1 cellular context compared by ENCODE assay signal in the genomic region with DNA sequence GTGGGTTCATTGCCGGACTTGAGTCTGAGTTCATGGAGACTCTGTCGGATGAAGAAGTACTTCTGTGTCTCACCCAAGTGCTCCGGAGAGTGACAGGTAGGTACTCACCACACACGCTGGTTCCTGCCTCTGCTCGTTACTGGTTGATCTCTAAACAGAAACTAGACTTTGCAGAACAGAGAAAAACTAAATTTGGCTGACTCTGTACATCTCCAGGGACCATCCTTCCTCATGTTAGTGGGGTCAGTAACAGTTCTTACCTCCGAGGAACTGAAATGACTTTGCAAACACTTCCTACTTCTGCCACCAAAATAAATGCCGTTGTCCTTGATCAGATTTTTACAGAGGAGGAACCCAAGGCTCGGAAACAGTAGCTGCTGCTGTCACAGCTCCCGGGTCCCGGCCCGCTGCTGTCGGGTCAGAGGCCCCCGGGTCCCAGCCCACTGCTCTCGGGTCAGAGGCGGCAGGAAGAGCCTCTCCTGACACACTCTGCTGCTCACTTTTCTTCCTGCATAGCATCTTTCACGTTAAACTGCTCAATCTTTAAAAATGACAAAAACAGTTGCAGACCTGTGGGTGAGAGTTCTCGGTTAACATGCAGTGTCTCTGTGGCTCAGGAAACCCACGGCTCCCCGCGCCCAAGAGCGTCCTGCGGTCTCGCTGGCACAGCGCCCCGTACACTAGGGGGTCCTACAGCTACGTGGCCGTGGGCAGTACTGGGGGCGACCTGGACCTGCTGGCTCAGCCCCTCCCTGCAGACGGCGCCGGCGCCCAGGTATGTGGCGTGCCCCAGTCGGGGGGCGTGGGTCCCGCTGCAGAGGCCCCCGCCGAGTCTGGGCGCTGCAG.
TF ChIP-seq lines count a peak whose summit lies in the region.

No MANE protein-coding gene starts in this region.

TF ChIP-seq in GM12878, 131 proteins besides CTCF, POLR2A, EP300 and RAD21 (continues in another document):
- TF ChIP-seq, protein P1, sequence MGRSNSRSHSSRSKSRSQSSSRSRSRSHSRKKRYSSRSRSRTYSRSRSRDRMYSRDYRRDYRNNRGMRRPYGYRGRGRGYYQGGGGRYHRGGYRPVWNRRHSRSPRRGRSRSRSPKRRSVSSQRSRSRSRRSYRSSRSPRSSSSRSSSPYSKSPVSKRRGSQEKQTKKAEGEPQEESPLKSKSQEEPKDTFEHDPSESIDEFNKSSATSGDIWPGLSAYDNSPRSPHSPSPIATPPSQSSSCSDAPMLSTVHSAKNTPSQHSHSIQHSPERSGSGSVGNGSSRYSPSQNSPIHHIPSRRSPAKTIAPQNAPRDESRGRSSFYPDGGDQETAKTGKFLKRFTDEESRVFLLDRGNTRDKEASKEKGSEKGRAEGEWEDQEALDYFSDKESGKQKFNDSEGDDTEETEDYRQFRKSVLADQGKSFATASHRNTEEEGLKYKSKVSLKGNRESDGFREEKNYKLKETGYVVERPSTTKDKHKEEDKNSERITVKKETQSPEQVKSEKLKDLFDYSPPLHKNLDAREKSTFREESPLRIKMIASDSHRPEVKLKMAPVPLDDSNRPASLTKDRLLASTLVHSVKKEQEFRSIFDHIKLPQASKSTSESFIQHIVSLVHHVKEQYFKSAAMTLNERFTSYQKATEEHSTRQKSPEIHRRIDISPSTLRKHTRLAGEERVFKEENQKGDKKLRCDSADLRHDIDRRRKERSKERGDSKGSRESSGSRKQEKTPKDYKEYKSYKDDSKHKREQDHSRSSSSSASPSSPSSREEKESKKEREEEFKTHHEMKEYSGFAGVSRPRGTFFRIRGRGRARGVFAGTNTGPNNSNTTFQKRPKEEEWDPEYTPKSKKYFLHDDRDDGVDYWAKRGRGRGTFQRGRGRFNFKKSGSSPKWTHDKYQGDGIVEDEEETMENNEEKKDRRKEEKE (IDR thresholded peaks at IDR 0.05) = no peak
- TF ChIP-seq GATAD2B (conservative IDR thresholded peaks at IDR 0.05; ENCODE audit: low read depth) (peak; percentile 93), NFXL1 (IDR thresholded peaks at IDR 0.05; ENCODE audit: borderline replicate concordance) (no peak), RBBP5 (conservative IDR thresholded peaks at IDR 0.05) (0 out of 2 replicates have a peak, but pooled peaks have one; percentile 43), CEBPB (IDR thresholded peaks at IDR 0.05; ENCODE audit: borderline replicate concordance in 1 of 2, low read depth in 2 of 2, low read length in 2 of 2) (no peak), BRCA1 (IDR thresholded peaks at IDR 0.05; ENCODE audit: low read depth, low read length) (no peak), CBX3 (IDR thresholded peaks at IDR 0.05; ENCODE audit: borderline replicate concordance, low read depth) (no peak), ESRRA (IDR thresholded peaks at IDR 0.05; ENCODE audit: low read length) (no peak; the same call in 1 of the 2 replicates), HDAC2 (IDR thresholded peaks at IDR 0.05) (no peak), IRF4 (IDR thresholded peaks at IDR 0.05; ENCODE audit: low read depth, low read length) (peak; percentile 97), ZBED1 (IDR thresholded peaks at IDR 0.05; ENCODE audit: borderline replicate concordance) (peak; percentile 94; the same call in 1 of the 2 replicates), SMAD5 (IDR thresholded peaks at IDR 0.05; ENCODE audit: low read depth) (peak; percentile 47; the same call in 1 of the 2 replicates), WRNIP1 (IDR thresholded peaks at IDR 0.05; ENCODE audit: borderline replicate concordance, low read depth, low read length) (no peak), DPF2 (IDR thresholded peaks at IDR 0.05) (peak; percentile 80; the same call in 1 of the 2 replicates), KLF5 (IDR thresholded peaks at IDR 0.05; ENCODE audit: partially characterized antibody) (no peak), RB1 (IDR thresholded peaks at IDR 0.05; ENCODE audit: borderline replicate concordance) (no peak), NFYA (IDR thresholded peaks at IDR 0.05; ENCODE audit: borderline replicate concordance, low read depth, low read length) (no peak), KAT2A (conservative IDR thresholded peaks at IDR 0.05; ENCODE audit: control insufficient read depth, low read depth, low read length) (no peak), RFX5 (IDR thresholded peaks at IDR 0.05; ENCODE audit: low read depth, low read length) (no peak), STAT3 (IDR thresholded peaks at IDR 0.05; ENCODE audit: low read depth, low read length) (no peak), CHD2 (IDR thresholded peaks at IDR 0.05; ENCODE audit: borderline replicate concordance, low read depth, low read length) (peak; percentile 64; the same call in 1 of the 2 replicates), MYB (IDR thresholded peaks at IDR 0.05; ENCODE audit: borderline replicate concordance, low read depth, low read length) (peak; percentile 81; the same call in 1 of the 2 replicates), YBX1 (IDR thresholded peaks at IDR 0.05) (no peak), SIX5 (IDR thresholded peaks at IDR 0.05; ENCODE audit: low read depth, low read length, severe bottlenecking) (no peak), YY1 (IDR thresholded peaks at IDR 0.05; ENCODE audit: low read depth, low read length) (no peak; the same call in 1 of the 2 replicates), BMI1 (IDR thresholded peaks at IDR 0.05; ENCODE audit: borderline replicate concordance) (no peak; the same call in 1 of the 2 replicates), ZSCAN29 (IDR thresholded peaks at IDR 0.05) (no peak), CREM (IDR thresholded peaks at IDR 0.05; ENCODE audit: low read depth) (peak; percentile 70)
- TF ChIP-seq, protein P2, sequence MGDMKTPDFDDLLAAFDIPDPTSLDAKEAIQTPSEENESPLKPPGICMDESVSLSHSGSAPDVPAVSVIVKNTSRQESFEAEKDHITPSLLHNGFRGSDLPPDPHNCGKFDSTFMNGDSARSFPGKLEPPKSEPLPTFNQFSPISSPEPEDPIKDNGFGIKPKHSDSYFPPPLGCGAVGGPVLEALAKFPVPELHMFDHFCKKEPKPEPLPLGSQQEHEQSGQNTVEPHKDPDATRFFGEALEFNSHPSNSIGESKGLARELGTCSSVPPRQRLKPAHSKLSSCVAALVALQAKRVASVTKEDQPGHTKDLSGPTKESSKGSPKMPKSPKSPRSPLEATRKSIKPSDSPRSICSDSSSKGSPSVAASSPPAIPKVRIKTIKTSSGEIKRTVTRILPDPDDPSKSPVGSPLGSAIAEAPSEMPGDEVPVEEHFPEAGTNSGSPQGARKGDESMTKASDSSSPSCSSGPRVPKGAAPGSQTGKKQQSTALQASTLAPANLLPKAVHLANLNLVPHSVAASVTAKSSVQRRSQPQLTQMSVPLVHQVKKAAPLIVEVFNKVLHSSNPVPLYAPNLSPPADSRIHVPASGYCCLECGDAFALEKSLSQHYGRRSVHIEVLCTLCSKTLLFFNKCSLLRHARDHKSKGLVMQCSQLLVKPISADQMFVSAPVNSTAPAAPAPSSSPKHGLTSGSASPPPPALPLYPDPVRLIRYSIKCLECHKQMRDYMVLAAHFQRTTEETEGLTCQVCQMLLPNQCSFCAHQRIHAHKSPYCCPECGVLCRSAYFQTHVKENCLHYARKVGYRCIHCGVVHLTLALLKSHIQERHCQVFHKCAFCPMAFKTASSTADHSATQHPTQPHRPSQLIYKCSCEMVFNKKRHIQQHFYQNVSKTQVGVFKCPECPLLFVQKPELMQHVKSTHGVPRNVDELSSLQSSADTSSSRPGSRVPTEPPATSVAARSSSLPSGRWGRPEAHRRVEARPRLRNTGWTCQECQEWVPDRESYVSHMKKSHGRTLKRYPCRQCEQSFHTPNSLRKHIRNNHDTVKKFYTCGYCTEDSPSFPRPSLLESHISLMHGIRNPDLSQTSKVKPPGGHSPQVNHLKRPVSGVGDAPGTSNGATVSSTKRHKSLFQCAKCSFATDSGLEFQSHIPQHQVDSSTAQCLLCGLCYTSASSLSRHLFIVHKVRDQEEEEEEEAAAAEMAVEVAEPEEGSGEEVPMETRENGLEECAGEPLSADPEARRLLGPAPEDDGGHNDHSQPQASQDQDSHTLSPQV (IDR thresholded peaks at IDR 0.05) = no peak
- TF ChIP-seq, protein P3, sequence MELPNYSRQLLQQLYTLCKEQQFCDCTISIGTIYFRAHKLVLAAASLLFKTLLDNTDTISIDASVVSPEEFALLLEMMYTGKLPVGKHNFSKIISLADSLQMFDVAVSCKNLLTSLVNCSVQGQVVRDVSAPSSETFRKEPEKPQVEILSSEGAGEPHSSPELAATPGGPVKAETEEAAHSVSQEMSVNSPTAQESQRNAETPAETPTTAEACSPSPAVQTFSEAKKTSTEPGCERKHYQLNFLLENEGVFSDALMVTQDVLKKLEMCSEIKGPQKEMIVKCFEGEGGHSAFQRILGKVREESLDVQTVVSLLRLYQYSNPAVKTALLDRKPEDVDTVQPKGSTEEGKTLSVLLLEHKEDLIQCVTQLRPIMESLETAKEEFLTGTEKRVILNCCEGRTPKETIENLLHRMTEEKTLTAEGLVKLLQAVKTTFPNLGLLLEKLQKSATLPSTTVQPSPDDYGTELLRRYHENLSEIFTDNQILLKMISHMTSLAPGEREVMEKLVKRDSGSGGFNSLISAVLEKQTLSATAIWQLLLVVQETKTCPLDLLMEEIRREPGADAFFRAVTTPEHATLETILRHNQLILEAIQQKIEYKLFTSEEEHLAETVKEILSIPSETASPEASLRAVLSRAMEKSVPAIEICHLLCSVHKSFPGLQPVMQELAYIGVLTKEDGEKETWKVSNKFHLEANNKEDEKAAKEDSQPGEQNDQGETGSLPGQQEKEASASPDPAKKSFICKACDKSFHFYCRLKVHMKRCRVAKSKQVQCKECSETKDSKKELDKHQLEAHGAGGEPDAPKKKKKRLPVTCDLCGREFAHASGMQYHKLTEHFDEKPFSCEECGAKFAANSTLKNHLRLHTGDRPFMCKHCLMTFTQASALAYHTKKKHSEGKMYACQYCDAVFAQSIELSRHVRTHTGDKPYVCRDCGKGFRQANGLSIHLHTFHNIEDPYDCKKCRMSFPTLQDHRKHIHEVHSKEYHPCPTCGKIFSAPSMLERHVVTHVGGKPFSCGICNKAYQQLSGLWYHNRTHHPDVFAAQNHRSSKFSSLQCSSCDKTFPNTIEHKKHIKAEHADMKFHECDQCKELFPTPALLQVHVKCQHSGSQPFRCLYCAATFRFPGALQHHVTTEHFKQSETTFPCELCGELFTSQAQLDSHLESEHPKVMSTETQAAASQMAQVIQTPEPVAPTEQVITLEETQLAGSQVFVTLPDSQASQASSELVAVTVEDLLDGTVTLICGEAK (IDR thresholded peaks at IDR 0.05; ENCODE audit: borderline replicate concordance) = no peak
- TF ChIP-seq, protein P4, sequence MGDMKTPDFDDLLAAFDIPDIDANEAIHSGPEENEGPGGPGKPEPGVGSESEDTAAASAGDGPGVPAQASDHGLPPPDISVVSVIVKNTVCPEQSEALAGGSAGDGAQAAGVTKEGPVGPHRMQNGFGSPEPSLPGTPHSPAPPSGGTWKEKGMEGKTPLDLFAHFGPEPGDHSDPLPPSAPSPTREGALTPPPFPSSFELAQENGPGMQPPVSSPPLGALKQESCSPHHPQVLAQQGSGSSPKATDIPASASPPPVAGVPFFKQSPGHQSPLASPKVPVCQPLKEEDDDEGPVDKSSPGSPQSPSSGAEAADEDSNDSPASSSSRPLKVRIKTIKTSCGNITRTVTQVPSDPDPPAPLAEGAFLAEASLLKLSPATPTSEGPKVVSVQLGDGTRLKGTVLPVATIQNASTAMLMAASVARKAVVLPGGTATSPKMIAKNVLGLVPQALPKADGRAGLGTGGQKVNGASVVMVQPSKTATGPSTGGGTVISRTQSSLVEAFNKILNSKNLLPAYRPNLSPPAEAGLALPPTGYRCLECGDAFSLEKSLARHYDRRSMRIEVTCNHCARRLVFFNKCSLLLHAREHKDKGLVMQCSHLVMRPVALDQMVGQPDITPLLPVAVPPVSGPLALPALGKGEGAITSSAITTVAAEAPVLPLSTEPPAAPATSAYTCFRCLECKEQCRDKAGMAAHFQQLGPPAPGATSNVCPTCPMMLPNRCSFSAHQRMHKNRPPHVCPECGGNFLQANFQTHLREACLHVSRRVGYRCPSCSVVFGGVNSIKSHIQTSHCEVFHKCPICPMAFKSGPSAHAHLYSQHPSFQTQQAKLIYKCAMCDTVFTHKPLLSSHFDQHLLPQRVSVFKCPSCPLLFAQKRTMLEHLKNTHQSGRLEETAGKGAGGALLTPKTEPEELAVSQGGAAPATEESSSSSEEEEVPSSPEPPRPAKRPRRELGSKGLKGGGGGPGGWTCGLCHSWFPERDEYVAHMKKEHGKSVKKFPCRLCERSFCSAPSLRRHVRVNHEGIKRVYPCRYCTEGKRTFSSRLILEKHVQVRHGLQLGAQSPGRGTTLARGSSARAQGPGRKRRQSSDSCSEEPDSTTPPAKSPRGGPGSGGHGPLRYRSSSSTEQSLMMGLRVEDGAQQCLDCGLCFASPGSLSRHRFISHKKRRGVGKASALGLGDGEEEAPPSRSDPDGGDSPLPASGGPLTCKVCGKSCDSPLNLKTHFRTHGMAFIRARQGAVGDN (IDR thresholded peaks at IDR 0.05) = no peak; the same call in 1 of the 2 replicates
- TF ChIP-seq, protein P5, sequence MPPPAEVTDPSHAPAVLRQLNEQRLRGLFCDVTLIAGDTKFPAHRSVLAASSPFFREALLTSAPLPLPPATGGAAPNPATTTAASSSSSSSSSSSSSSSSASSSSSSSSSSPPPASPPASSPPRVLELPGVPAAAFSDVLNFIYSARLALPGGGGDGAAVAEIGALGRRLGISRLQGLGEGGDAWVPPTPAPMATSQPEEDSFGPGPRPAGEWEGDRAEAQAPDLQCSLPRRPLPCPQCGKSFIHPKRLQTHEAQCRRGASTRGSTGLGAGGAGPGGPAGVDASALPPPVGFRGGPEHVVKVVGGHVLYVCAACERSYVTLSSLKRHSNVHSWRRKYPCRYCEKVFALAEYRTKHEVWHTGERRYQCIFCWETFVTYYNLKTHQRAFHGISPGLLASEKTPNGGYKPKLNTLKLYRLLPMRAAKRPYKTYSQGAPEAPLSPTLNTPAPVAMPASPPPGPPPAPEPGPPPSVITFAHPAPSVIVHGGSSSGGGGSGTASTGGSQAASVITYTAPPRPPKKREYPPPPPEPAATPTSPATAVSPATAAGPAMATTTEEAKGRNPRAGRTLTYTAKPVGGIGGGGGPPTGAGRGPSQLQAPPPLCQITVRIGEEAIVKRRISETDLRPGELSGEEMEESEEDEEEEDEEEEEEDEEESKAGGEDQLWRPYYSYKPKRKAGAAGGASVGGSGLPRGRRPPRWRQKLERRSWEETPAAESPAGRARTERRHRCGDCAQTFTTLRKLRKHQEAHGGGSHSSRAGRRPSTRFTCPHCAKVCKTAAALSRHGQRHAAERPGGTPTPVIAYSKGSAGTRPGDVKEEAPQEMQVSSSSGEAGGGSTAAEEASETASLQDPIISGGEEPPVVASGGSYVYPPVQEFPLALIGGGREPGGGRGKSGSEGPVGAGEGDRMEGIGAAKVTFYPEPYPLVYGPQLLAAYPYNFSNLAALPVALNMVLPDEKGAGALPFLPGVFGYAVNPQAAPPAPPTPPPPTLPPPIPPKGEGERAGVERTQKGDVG (CRISPR knock-in tag; IDR thresholded peaks at IDR 0.05) = no peak
- TF ChIP-seq, protein P6, sequence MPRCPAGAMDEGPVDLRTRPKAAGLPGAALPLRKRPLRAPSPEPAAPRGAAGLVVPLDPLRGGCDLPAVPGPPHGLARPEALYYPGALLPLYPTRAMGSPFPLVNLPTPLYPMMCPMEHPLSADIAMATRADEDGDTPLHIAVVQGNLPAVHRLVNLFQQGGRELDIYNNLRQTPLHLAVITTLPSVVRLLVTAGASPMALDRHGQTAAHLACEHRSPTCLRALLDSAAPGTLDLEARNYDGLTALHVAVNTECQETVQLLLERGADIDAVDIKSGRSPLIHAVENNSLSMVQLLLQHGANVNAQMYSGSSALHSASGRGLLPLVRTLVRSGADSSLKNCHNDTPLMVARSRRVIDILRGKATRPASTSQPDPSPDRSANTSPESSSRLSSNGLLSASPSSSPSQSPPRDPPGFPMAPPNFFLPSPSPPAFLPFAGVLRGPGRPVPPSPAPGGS (IDR thresholded peaks at IDR 0.05; ENCODE audit: borderline replicate concordance, insufficient read depth, low read depth, low read length, poor library complexity, severe bottlenecking) = peak; percentile 26
- TF ChIP-seq, protein P7, sequence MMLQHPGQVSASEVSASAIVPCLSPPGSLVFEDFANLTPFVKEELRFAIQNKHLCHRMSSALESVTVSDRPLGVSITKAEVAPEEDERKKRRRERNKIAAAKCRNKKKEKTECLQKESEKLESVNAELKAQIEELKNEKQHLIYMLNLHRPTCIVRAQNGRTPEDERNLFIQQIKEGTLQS (IDR thresholded peaks at IDR 0.05; ENCODE audit: borderline replicate concordance, extremely low read depth, low read depth, low read length) = no peak
